Comparison of ENCODE assay signal across 22 cellular contexts in genomic region chr4:158146736-158147135, GRCh38. TPM values are rescaled to one million over a fixed set of nuclear protein-coding genes. Genes with fewer than 3 reads are reported as not detected.
A peak's percentile ranks its signal among the peaks of the same experiment; 100 is the strongest.
DNase-seq lines count a peak whose midpoint lies in the region; ATAC-seq and TF ChIP-seq lines count a peak whose summit lies in the region.
"Had no signal": no experiment of that assay in that cellular context is flagged by ENCODE, and none has a peak within 500 bp of the region (broad histone marks: within the 10 kb centered on the region; RNA-seq: fewer than 3 reads in every experiment).

No MANE protein-coding gene starts in this region.

- H3K4me1 Mint-ChIP-seq in GM23338 (no peaks in the 10 kb centered on the region), endothelial cell (ENCODE audit: unreplicated experiment) (no peaks in the 10 kb centered on the region)
- H3K4me1 Mint-ChIP-seq in naive thymus-derived CD8-positive, alpha-beta T cell, result no peaks in the 10 kb centered on the region
- no peaks in the 10 kb centered on the region for H3K4me1 Mint-ChIP-seq in activated T-cell treated with anti-CD3 and anti-CD28 coated beads, Interleukin-2, amount 50 U/mL, for 72 hours (ENCODE audit: low read depth)
- H3K4me1 Mint-ChIP-seq: B cell had no signal

- no peak overlapping the region for H3K4me2 ChIP-seq in GM23338
- H3K4me2 ChIP-seq: KMS-11 had no signal

- no peaks in the 10 kb centered on the region for H3K79me2 ChIP-seq in GM23338 (replicated peaks; ENCODE audit: insufficient read depth)

- H3K4me3 ChIP-seq in GM23338, result no peak overlapping the region
- H3K4me3 ChIP-seq in mesodermal cell (ENCODE audit: extremely low read depth, insufficient read depth, low read length, poor library complexity, severe bottlenecking), result no peak overlapping the region
- H3K4me3 ChIP-seq: GM12878, GM23248 had no signal

- no peaks in the 10 kb centered on the region for H4K20me1 ChIP-seq in GM23338 (replicated peaks; ENCODE audit: insufficient read depth)

- H3K27ac ChIP-seq in GM23338 (ENCODE audit: low read depth) (no peak overlapping the region), mesodermal cell (ENCODE audit: low read depth, low read length, severe bottlenecking) (peak overlapping the region; percentile 33), substantia nigra (ENCODE audit: low read depth, low read length, poor library complexity, severe bottlenecking) (peak overlapping the region; percentile 12)
- H3K27ac ChIP-seq: GM23248, KMS-11 had no signal

- H3K4me3 Mint-ChIP-seq in GM23338 (no peak overlapping the region), endothelial cell (ENCODE audit: unreplicated experiment) (no peak overlapping the region)
- no peak overlapping the region for H3K4me3 Mint-ChIP-seq in naive thymus-derived CD8-positive, alpha-beta T cell
- no peak overlapping the region for H3K4me3 Mint-ChIP-seq in activated T-cell treated with anti-CD3 and anti-CD28 coated beads, Interleukin-2, amount 50 U/mL, for 72 hours
- H3K4me3 Mint-ChIP-seq: B cell, CD14-positive monocyte had no signal

- POLR2A ChIA-PET in naive thymus-derived CD8-positive, alpha-beta T cell (lab: Charles Lee), result no interaction called here

- H3K27ac Mint-ChIP-seq in GM23338, result no peak overlapping the region
- H3K27ac Mint-ChIP-seq in endothelial cell (ENCODE audit: unreplicated experiment), result no peak overlapping the region
- H3K27ac Mint-ChIP-seq in naive thymus-derived CD8-positive, alpha-beta T cell, result no peak overlapping the region
- no peak overlapping the region for H3K27ac Mint-ChIP-seq in activated T-cell treated with anti-CD3 and anti-CD28 coated beads, Interleukin-2, amount 50 U/mL, for 72 hours
- H3K27ac Mint-ChIP-seq: B cell, CD14-positive monocyte had no signal

- DNase-seq in GM23338 (ENCODE audit: low spot score), result no peak
- DNase-seq in epidermal melanocyte (ENCODE audit: insufficient read length, low spot score), result peak; percentile 46
- peak in 2 of 49 donors; percentile 17 to 27 for DNase-seq in substantia nigra (lab: John Stamatoyannopoulos, UW)
- no peak for DNase-seq in NCI-H2029 treated with DMSO at 0.1 percent for 48 hours (lab: John Stamatoyannopoulos, UW)
- DNase-seq in endothelial cell (ENCODE audit: low spot score), result no peak
- no peak for DNase-seq in naive thymus-derived CD8-positive, alpha-beta T cell
- no peak for DNase-seq in activated T-cell treated with anti-CD3 and anti-CD28 coated beads, Interleukin-2, amount 50 U/mL, for 72 hours
- DNase-seq: DMS79 treated with DMSO at 0.1 percent for 48 hours, GM23248, HCEC 1CT, IMR-90, NCI-H1105, NCI-H2081 treated with DMSO at 0.1 percent for 48 hours, NCI-H446, NCI-H526 treated with DMSO at 0.1 percent for 48 hours, OCI-M1, Right ventricle myocardium superior had no signal

- no CpG with 5 or more reads among the region's 1 CpG for WGBS in mesodermal cell (ENCODE audit: insufficient coverage in 2 of 2), 2 experiments

- H3K27me3 Mint-ChIP-seq in GM23338 (ENCODE audit: insufficient read depth, low read depth, poor library complexity) (no peaks in the 10 kb centered on the region), endothelial cell (ENCODE audit: unreplicated experiment) (no peaks in the 10 kb centered on the region)
- peaks cover 0 to 6% (median 0%) of the 10 kb centered on the region in 5 donors for H3K27me3 Mint-ChIP-seq in naive thymus-derived CD8-positive, alpha-beta T cell
- H3K27me3 Mint-ChIP-seq in activated T-cell treated with anti-CD3 and anti-CD28 coated beads, Interleukin-2, amount 50 U/mL, for 72 hours (ENCODE audit: low read depth), result no peaks in the 10 kb centered on the region
- H3K27me3 Mint-ChIP-seq: B cell had no signal

- peaks cover 3% of the 10 kb centered on the region; the same call in 1 of the 3 replicates for H3K9me3 Mint-ChIP-seq in GM23338
- H3K9me3 Mint-ChIP-seq in endothelial cell (ENCODE audit: unreplicated experiment), result no peaks in the 10 kb centered on the region
- peaks cover 0 to 8% (median 3%) of the 10 kb centered on the region in 9 donors for H3K9me3 Mint-ChIP-seq in naive thymus-derived CD8-positive, alpha-beta T cell
- H3K9me3 Mint-ChIP-seq in activated T-cell treated with anti-CD3 and anti-CD28 coated beads, Interleukin-2, amount 50 U/mL, for 72 hours, result peaks cover 0 to 3% of the 10 kb centered on the region in 2 donors

- peaks cover under 1% of the 10 kb centered on the region for H3K9me3 ChIP-seq in mesodermal cell (ENCODE audit: control insufficient read depth, low read length)

- H3F3A ChIP-seq in GM23338 (replicated peaks; ENCODE audit: low read depth), result no peaks in the 10 kb centered on the region

- H3K4me1 ChIP-seq in GM23338 (ENCODE audit: insufficient read depth) (no peaks in the 10 kb centered on the region), mesodermal cell (ENCODE audit: control insufficient read depth, insufficient read depth, low read length, poor library complexity, severe bottlenecking) (no peaks in the 10 kb centered on the region)

- TF ChIP-seq CTCF in GM23338 (conservative IDR thresholded peaks at IDR 0.05; ENCODE audit: low read depth in 2 of 2) (no peak), endothelial cell (IDR thresholded peaks at IDR 0.05; ENCODE audit: unreplicated experiment) (no peak)

- no peak for ATAC-seq in GM23338
- no peak for ATAC-seq in naive thymus-derived CD8-positive, alpha-beta T cell
- no peak for ATAC-seq in activated T-cell treated with anti-CD3 and anti-CD28 coated beads, Interleukin-2, amount 50 U/mL, for 72 hours (replicated peaks in 1 of 2)
- ATAC-seq: GM12878 had no signal

- H3K36me3 Mint-ChIP-seq in GM23338 (ENCODE audit: low read depth) (no peaks in the 10 kb centered on the region), endothelial cell (ENCODE audit: low read depth, unreplicated experiment) (peaks cover 25% of the 10 kb centered on the region)
- H3K36me3 Mint-ChIP-seq in naive thymus-derived CD8-positive, alpha-beta T cell, result no peaks in the 10 kb centered on the region
- no peaks in the 10 kb centered on the region for H3K36me3 Mint-ChIP-seq in activated T-cell treated with anti-CD3 and anti-CD28 coated beads, Interleukin-2, amount 50 U/mL, for 72 hours (ENCODE audit: insufficient read depth in 2 of 2)

- 0 out of 2 replicates have a peak overlapping the region, but pooled peaks have one; percentile 7 for H2AFZ ChIP-seq in GM23338
- H2AFZ ChIP-seq: GM23248 had no signal

- H3K27me3 ChIP-seq in GM23338 (ENCODE audit: insufficient read depth), result no peaks in the 10 kb centered on the region

- H3K36me3 ChIP-seq in GM23338 (ENCODE audit: insufficient read depth) (no peaks in the 10 kb centered on the region), mesodermal cell (ENCODE audit: control insufficient read depth, insufficient read depth, low read length) (peaks cover 74% of the 10 kb centered on the region)

- peaks cover 6% of the 10 kb centered on the region; the same call in 1 of the 2 replicates for H3K9me2 ChIP-seq in GM23338 (ENCODE audit: insufficient read depth)

TF ChIP-seq in GM23338, 12 proteins besides CTCF, POLR2A, EP300 and RAD21 (continues in another document):
- TF ChIP-seq ETS1 (IDR thresholded peaks at IDR 0.05), result no peak
- TF ChIP-seq EZH2 (IDR thresholded peaks at IDR 0.05; ENCODE audit: low read depth, unreplicated experiment), result no peak
- no peak for TF ChIP-seq STAT1 (IDR thresholded peaks at IDR 0.05; ENCODE audit: unreplicated experiment)
- no peak for TF ChIP-seq ZNF331 (CRISPR knock-in tag; IDR thresholded peaks at IDR 0.05; ENCODE audit: low read depth)
- TF ChIP-seq ZNF114 (CRISPR knock-in tag; IDR thresholded peaks at IDR 0.05), result no peak

RNA-seq across cellular contexts. Expression of gene GASK1B, which starts 26.1 kb away (rescaled TPM):
- total RNA-seq in GM23338 (2014; rRNA removed; shearing (Covaris generic)), result not detected in 2 replicates
- polyA plus RNA-seq in GM23338 (2016; fragmentation: Nextera tagmentation; extraction: Ambion mirVana), result not detected in 2 replicates
- 86.3 TPM for polyA plus RNA-seq in mesodermal cell (2013, experiment 1 of 2)
- polyA plus RNA-seq in mesodermal cell (2013, experiment 2 of 2), result 87.7 TPM
- total RNA-seq in endothelial cell (ENCODE audit: unreplicated experiment), result 63.8 TPM
- under 1 TPM; 0.49 to 0.55 TPM for total RNA-seq in naive thymus-derived CD8-positive, alpha-beta T cell
- polyA plus RNA-seq in naive thymus-derived CD8-positive, alpha-beta T cell, result not detected
- not detected for total RNA-seq in activated T-cell treated with anti-CD3 and anti-CD28 coated beads, Interleukin-2, amount 50 U/mL, for 72 hours

Comparison
In these comparisons a context has a peak if more than half of its experiments do, and no peak if none do; other contexts are left out.
1. RNA of gene GASK1B, which starts 26.1 kb away (total RNA-seq): 63.8 TPM in endothelial cell (single experiment); 0.49 to 0.55 TPM in naive thymus-derived CD8-positive, alpha-beta T cell, not detected in activated T-cell treated with anti-CD3 and anti-CD28 coated beads, Interleukin-2, amount 50 U/mL, for 72 hours and not detected in GM23338; every median in the first group is over 10 times any median in the second.